8 cellular contexts compared by ENCODE assay signal in genomic region chr11:70650075-70650909, GRCh38.
DNase-seq lines count a peak whose midpoint lies in the region; ATAC-seq, FAIRE-seq and TF ChIP-seq lines count a peak whose summit lies in the region.

No MANE protein-coding gene starts in this region.

- intact Hi-C loops in activated naive CD4-positive, alpha-beta T cell treated with anti-CD3 and anti-CD28 coated beads for 36 hours (cut with micrococcal nuclease), result no loop called here
- intact Hi-C loops in mucosa of descending colon (cut with DNase I, micrococcal nuclease), result no loop called here

- H3K9me3 Mint-ChIP-seq in activated naive CD4-positive, alpha-beta T cell treated with anti-CD3 and anti-CD28 coated beads for 36 hours, result peaks cover 3% of the 10 kb centered on the region

- no peaks in the 10 kb centered on the region for H3K4me1 ChIP-seq in mucosa of descending colon (ENCODE audit: low read depth)

- peaks cover 7% of the 10 kb centered on the region for H3K27me3 Mint-ChIP-seq in activated naive CD4-positive, alpha-beta T cell treated with anti-CD3 and anti-CD28 coated beads for 36 hours (ENCODE audit: low read depth)

- no peaks in the 10 kb centered on the region for H3K9me3 ChIP-seq in mucosa of descending colon

- CTCF ChIA-PET in activated naive CD4-positive, alpha-beta T cell treated with anti-CD3 and anti-CD28 coated beads for 36 hours (lab: Charles Lee), result no interaction called here

- ATAC-seq in mucosa of descending colon (peak; percentile 94), GM18909 (IDR thresholded peaks at IDR 0.05; ENCODE audit: poor library complexity, unreplicated experiment) (no peak), HG02763 (IDR thresholded peaks at IDR 0.05; ENCODE audit: unreplicated experiment) (no peak)

- FAIRE-seq in urothelium cell line (lab: Jason Lieb, UNC), result no peak

- peak; percentile 71 for DNase-seq in activated naive CD4-positive, alpha-beta T cell treated with anti-CD3 and anti-CD28 coated beads for 36 hours
- no peak for DNase-seq in activated naive CD4-positive, alpha-beta T cell treated with anti-CD3 and anti-CD28 coated beads, Interleukin-2, amount 50 U/mL, for 16 hours
- DNase-seq in RPMI8226 (peak; percentile 93), dermis microvascular lymphatic vessel endothelial cell (ENCODE audit: low read depth in 2 of 2) (peak; percentile 54 to 75), mucosa of descending colon (peak in 2 of 3 donors; percentile 70 to 89), urothelium cell line (ENCODE audit: low spot score) (peak; percentile 89)

- TF ChIP-seq CTCF in mucosa of descending colon (IDR thresholded peaks at IDR 0.05), result no peak

- no peak overlapping the region for H3K4me3 Mint-ChIP-seq in activated naive CD4-positive, alpha-beta T cell treated with anti-CD3 and anti-CD28 coated beads for 36 hours

- H3K27ac Mint-ChIP-seq in activated naive CD4-positive, alpha-beta T cell treated with anti-CD3 and anti-CD28 coated beads for 36 hours, result no peak overlapping the region

- no peaks in the 10 kb centered on the region for H3K4me1 Mint-ChIP-seq in activated naive CD4-positive, alpha-beta T cell treated with anti-CD3 and anti-CD28 coated beads for 36 hours (ENCODE audit: low read depth)

- no peaks in the 10 kb centered on the region for H3K36me3 Mint-ChIP-seq in activated naive CD4-positive, alpha-beta T cell treated with anti-CD3 and anti-CD28 coated beads for 36 hours (ENCODE audit: low read depth)

- H3K4me3 ChIP-seq in mucosa of descending colon, result no peak overlapping the region

- H3K36me3 ChIP-seq in mucosa of descending colon (ENCODE audit: low read depth), result no peaks in the 10 kb centered on the region
